8 cellular contexts compared by ENCODE assay signal in the genomic region with DNA sequence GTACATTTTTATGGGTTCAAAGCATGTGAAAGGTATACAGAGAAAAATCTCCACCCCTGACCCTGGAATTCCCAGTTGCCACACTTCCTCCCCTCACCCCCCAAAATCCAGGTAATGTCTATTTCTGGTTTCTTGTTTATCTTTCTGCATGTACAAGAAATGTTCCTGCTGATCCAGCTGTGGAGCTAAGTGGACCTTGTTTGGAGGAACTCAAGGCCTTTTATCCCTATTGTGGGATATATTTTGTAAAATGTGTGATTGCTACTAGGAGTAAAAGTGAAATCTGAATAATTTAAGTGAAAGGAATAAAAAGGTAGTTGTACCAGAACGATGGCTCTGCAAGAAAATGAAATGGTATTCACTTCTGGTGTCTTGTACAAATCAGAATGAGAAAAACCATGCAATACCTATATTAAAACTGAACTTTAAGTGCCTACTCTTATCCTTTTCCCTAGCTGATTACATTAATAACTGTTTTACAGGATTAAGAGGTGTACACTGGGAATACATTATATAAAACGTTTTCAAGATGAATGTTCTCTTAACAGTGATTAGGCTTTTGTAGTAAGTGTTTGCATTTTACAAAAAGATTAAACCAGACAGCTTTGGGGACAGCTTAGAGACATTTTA. TPM values are rescaled to one million over a fixed set of nuclear protein-coding genes. Genes with fewer than 3 reads are reported as not detected.
DNase-seq lines count a peak whose midpoint lies in the region; ATAC-seq and TF ChIP-seq lines count a peak whose summit lies in the region.

No MANE protein-coding gene starts in this region.

- H3K4me1 Mint-ChIP-seq in effector memory CD8-positive, alpha-beta T cell (ENCODE audit: low read depth in 2 of 2), result peaks cover 28 to 29% of the 10 kb centered on the region in 2 donors
- peaks cover 42% of the 10 kb centered on the region for H3K4me1 Mint-ChIP-seq in osteocyte (ENCODE audit: unreplicated experiment)

- H3K36me3 Mint-ChIP-seq in effector memory CD8-positive, alpha-beta T cell (ENCODE audit: insufficient read depth), result peaks cover 20% of the 10 kb centered on the region
- H3K36me3 Mint-ChIP-seq in osteocyte (ENCODE audit: unreplicated experiment), result no peaks in the 10 kb centered on the region

- H3K4me3 Mint-ChIP-seq in effector memory CD8-positive, alpha-beta T cell, result peak overlapping the region; percentile 90 to 97
- peak overlapping the region; percentile 98 for H3K4me3 Mint-ChIP-seq in osteocyte (ENCODE audit: unreplicated experiment)

- no peak for TF ChIP-seq CTCF in osteocyte (IDR thresholded peaks at IDR 0.05)

- no peak for ATAC-seq in effector memory CD8-positive, alpha-beta T cell (replicated peaks)

- no peak for TF ChIP-seq POLR2A in erythroblast (IDR thresholded peaks at IDR 0.05; ENCODE audit: low read length)

- no peaks in the 10 kb centered on the region for H3K27me3 Mint-ChIP-seq in effector memory CD8-positive, alpha-beta T cell
- no peaks in the 10 kb centered on the region for H3K27me3 Mint-ChIP-seq in osteocyte (ENCODE audit: unreplicated experiment)

- peak; percentile 8 for DNase-seq in COR-L47 (lab: John Stamatoyannopoulos, UW)
- peak; percentile 31 for DNase-seq in NCI-H146 (lab: John Stamatoyannopoulos, UW)
- no peak for DNase-seq in effector memory CD8-positive, alpha-beta T cell
- DNase-seq in osteocyte (ENCODE audit: extremely low spot score, unreplicated experiment), result no peak
- DNase-seq in NOMO-1 treated with DMSO at 0.1 percent for 48 hours (lab: John Stamatoyannopoulos, UW; ENCODE audit: unreplicated experiment), result no peak
- no peak for DNase-seq in erythroblast (lab: John Stamatoyannopoulos, UW)
- no peak for DNase-seq in stimulated activated CD4-positive, alpha-beta T cell treated with anti-CD3 and anti-CD28 coated beads, Interleukin-4, amount 100 ng/mL, for 4 hours
- no peak for DNase-seq in effector CD4-positive, alpha-beta T cell

- H3K9me3 Mint-ChIP-seq in effector memory CD8-positive, alpha-beta T cell, result no peaks in the 10 kb centered on the region
- no peaks in the 10 kb centered on the region for H3K9me3 Mint-ChIP-seq in osteocyte (ENCODE audit: unreplicated experiment)

- H3K27ac Mint-ChIP-seq in effector memory CD8-positive, alpha-beta T cell, result no peak overlapping the region
- H3K27ac Mint-ChIP-seq in osteocyte (ENCODE audit: unreplicated experiment), result peak overlapping the region; percentile 98

RNA-seq across cellular contexts. Expression of gene SPEN, which starts 3.1 kb away (rescaled TPM):
- 54.0 and 59.8 TPM in 2 replicates for total RNA-seq in osteocyte

RNA-seq across cellular contexts. Expression of gene UQCRHL, which starts 43.1 kb away (rescaled TPM):
- total RNA-seq in osteocyte, result 1.5 and 1.6 TPM in 2 replicates

Comparison
In these comparisons a context has a peak if more than half of its experiments do, and no peak if none do; other contexts are left out.
1. DNase-seq: peak in COR-L47 (single experiment) and NCI-H146 (single experiment); none in effector memory CD8-positive, alpha-beta T cell (0 of 3), osteocyte (single experiment), NOMO-1 treated with DMSO at 0.1 percent for 48 hours (single experiment), erythroblast (0 of 2), stimulated activated CD4-positive, alpha-beta T cell treated with anti-CD3 and anti-CD28 coated beads, Interleukin-4, amount 100 ng/mL, for 4 hours (0 of 2) and effector CD4-positive, alpha-beta T cell (single experiment).